8 cellular contexts compared by ENCODE assay signal in genomic region chr19:57321164-57321563, GRCh38. TPM values are rescaled to one million over a fixed set of nuclear protein-coding genes. Genes with fewer than 3 reads are reported as not detected.
DNase-seq lines count a peak whose midpoint lies in the region; ATAC-seq and TF ChIP-seq lines count a peak whose summit lies in the region.

No MANE protein-coding gene starts in this region.

- H3K4me1 ChIP-seq in IMR-90 (ENCODE audit: control insufficient read depth, insufficient read depth, low read length) (peaks cover 11% of the 10 kb centered on the region), mammary epithelial cell (ENCODE audit: insufficient read depth, low read length) (peaks cover 14% of the 10 kb centered on the region), muscle layer of duodenum (ENCODE audit: control insufficient read depth in 1 of 2, insufficient read depth in 2 of 2, low read length in 2 of 2) (peaks cover 12 to 14% of the 10 kb centered on the region in 2 donors)

- peaks cover 15% of the 10 kb centered on the region for H3K9me1 ChIP-seq in IMR-90 (ENCODE audit: insufficient read depth, low read length)

- H3K23ac ChIP-seq in IMR-90 (ENCODE audit: low read depth, low read length): peak overlapping the region; percentile 48

- H3K56ac ChIP-seq in IMR-90 (ENCODE audit: extremely low read depth, insufficient read depth, low read length): peak overlapping the region; percentile 76

- 0 out of 2 replicates have a peak, but pooled peaks cover 7% of the 10 kb centered on the region for H4K20me1 ChIP-seq in IMR-90 (ENCODE audit: insufficient read depth, low read length)
- no peaks in the 10 kb centered on the region for H4K20me1 ChIP-seq in mammary epithelial cell (ENCODE audit: insufficient read depth, low read length)

- peak overlapping the region; percentile 11 for H4K5ac ChIP-seq in IMR-90 (ENCODE audit: low read depth, low read length)

- H3K14ac ChIP-seq in IMR-90 (replicated peaks; ENCODE audit: low read depth, low read length): peak overlapping the region; percentile 74

- no peak overlapping the region for H2BK5ac ChIP-seq in IMR-90 (ENCODE audit: low read depth, low read length, poor library complexity, severe bottlenecking)

- dilution Hi-C loops in IMR-90 (cut with HindIII; ENCODE audit: low sequenced_read_pairs, unreplicated experiment): no loop called here
- dilution Hi-C loops in mammary epithelial cell (cut with HindIII; ENCODE audit: low sequenced_read_pairs): loop anchor here (10.0 kb wide), 1 partner anchor 154 kb away; the partner anchor contains the start of gene ZNF772

- H2BK20ac ChIP-seq in IMR-90 (ENCODE audit: low read depth, low read length): no peak overlapping the region

- CTCF ChIA-PET in IMR-90 (lab: Yijun Ruan, JAX): interaction anchor here (0.7 kb wide), 1 partner anchor 11 kb away, joined by 3 read pairs; no protein-coding TSS in a partner anchor
- CTCF ChIA-PET in mammary epithelial cell (lab: Charles Lee; ENCODE audit: low non-redundant PET): no interaction called here

- peaks cover 20% of the 10 kb centered on the region for H3K36me3 ChIP-seq in IMR-90 (ENCODE audit: control insufficient read depth, insufficient read depth, low read length)
- H3K36me3 ChIP-seq in mammary epithelial cell (ENCODE audit: insufficient read depth, low read length): peaks cover 9% of the 10 kb centered on the region
- H3K36me3 ChIP-seq in muscle layer of duodenum (ENCODE audit: control insufficient read depth in 1 of 2, insufficient read depth in 2 of 2, low read length in 2 of 2): peaks cover 18 to 29% of the 10 kb centered on the region in 2 donors

- POLR2A ChIA-PET in IMR-90 (lab: Charles Lee; ENCODE audit: unreplicated experiment): no interaction called here

- no peak overlapping the region for H2BK120ac ChIP-seq in IMR-90 (ENCODE audit: low read depth, low read length)

- H3K79me1 ChIP-seq in IMR-90 (ENCODE audit: low read depth in 1 of 2, low read length in 2 of 2): peaks cover 16 to 49% of the 10 kb centered on the region in 2 experiments

- peak overlapping the region; percentile 68 to 88; a peak in 2 of 4 replicates for H4K8ac ChIP-seq in IMR-90 (ENCODE audit: low read depth in 2 of 2, low read length in 2 of 2)

- peak overlapping the region; percentile 87 for H2AK5ac ChIP-seq in IMR-90 (ENCODE audit: low read depth, low read length)

- ATAC-seq in IMR-90 (ENCODE audit: low read depth): no peak

- peak overlapping the region; percentile 87 for H3K4me3 ChIP-seq in AG10803 (ENCODE audit: low read length)
- H3K4me3 ChIP-seq in IMR-90 (ENCODE audit: insufficient read depth, low read depth, low read length): peak overlapping the region; percentile 78
- peak overlapping the region; percentile 81 to 96 (median 90) for H3K4me3 ChIP-seq in mammary epithelial cell (replicated peaks in 1 of 3; ENCODE audit: insufficient read depth in 1 of 3, low read depth in 2 of 3, low read length in 3 of 3)
- peak overlapping the region; percentile 82 to 89 for H3K4me3 ChIP-seq in muscle layer of duodenum (ENCODE audit: low read depth in 1 of 2, low read length in 2 of 2)

- peaks cover 8% of the 10 kb centered on the region for H3K27me3 ChIP-seq in IMR-90 (ENCODE audit: control insufficient read depth, insufficient read depth, low read length)
- no peaks in the 10 kb centered on the region for H3K27me3 ChIP-seq in mammary epithelial cell (ENCODE audit: insufficient read depth, low read length)
- no peaks in the 10 kb centered on the region for H3K27me3 ChIP-seq in muscle layer of duodenum (ENCODE audit: low read depth, low read length)

- H3K4me2 ChIP-seq in IMR-90 (ENCODE audit: low read depth, low read length) (peak overlapping the region; percentile 95), mammary epithelial cell (ENCODE audit: insufficient read depth, low read depth, low read length) (peak overlapping the region; percentile 91)

- in situ Hi-C loops in IMR-90 (cut with MboI; ENCODE audit: low sequenced_read_pairs) (no loop called here), mammary epithelial cell (cut with MboI; ENCODE audit: low sequenced_read_pairs in 2 of 2) (no loop called here)

- WGBS in IMR-90 (ENCODE audit: extremely low coverage in 2 of 2, insufficient read length in 1 of 2), 2 experiments: 41% methylated on average over 5 of the region's 8 CpGs; no CpG with 5 or more reads in 1 of the 2 experiments
- WGBS in mammary epithelial cell (ENCODE audit: low coverage, missing lambda C conversion rate): 2% methylated on average over 8 of the region's 8 CpGs

- no peak for TF ChIP-seq CTCF in AG10803 (conservative IDR thresholded peaks at IDR 0.05; ENCODE audit: low read length)
- TF ChIP-seq CTCF in IMR-90 (conservative IDR thresholded peaks at IDR 0.05; ENCODE audit: low read depth, low read length): no peak
- TF ChIP-seq CTCF in mammary epithelial cell (conservative IDR thresholded peaks at IDR 0.05 in 1 of 2, IDR thresholded peaks at IDR 0.05 in 1 of 2; ENCODE audit: extremely low read depth in 1 of 2, insufficient read depth in 1 of 2, low read depth in 1 of 2, low read length in 2 of 2): no peak

- H3K9me3 ChIP-seq in IMR-90 (ENCODE audit: control insufficient read depth, insufficient read depth, low read length) (no peaks in the 10 kb centered on the region), mammary epithelial cell (replicated peaks; ENCODE audit: insufficient read depth, low read length) (no peaks in the 10 kb centered on the region), muscle layer of duodenum (ENCODE audit: control insufficient read depth in 1 of 2, low read length in 2 of 2) (peaks cover 9 to 33% of the 10 kb centered on the region in 2 donors)

- BruUV-seq in IMR-90 (replicated peaks; lab: Mats Ljungman, UMichigan) (TSS peak; percentile 57), mammary epithelial cell (replicated peaks; lab: Mats Ljungman, UMichigan) (no TSS peak)

- no peak overlapping the region for H4K91ac ChIP-seq in IMR-90 (ENCODE audit: insufficient read depth, low read depth, low read length)

- intact Hi-C loops in IMR-90 (cut with micrococcal nuclease): no loop called here
- intact Hi-C loops in mammary epithelial cell (cut with micrococcal nuclease): loop anchor here (2.0 kb wide), 2 partner anchors 40 to 42 kb away; partner anchors contain the start of genes TRAPPC2B, ZNF460 and ZNF547

- H2AFZ ChIP-seq in IMR-90 (replicated peaks; ENCODE audit: low read length, poor library complexity) (peak overlapping the region; percentile 99), mammary epithelial cell (ENCODE audit: low read depth, low read length) (peak overlapping the region; percentile 96)

- H3K27ac ChIP-seq in IMR-90 (ENCODE audit: insufficient read depth, low read length): peak overlapping the region; percentile 58
- H3K27ac ChIP-seq in mammary epithelial cell (ENCODE audit: insufficient read depth, low read depth, low read length): peak overlapping the region; percentile 72
- H3K27ac ChIP-seq in muscle layer of duodenum (ENCODE audit: low read length): peak overlapping the region; percentile 69

- no peak overlapping the region for H2BK15ac ChIP-seq in IMR-90 (ENCODE audit: low read depth, low read length)

- H3K18ac ChIP-seq in IMR-90 (ENCODE audit: low read depth, low read length): no peak overlapping the region

- peaks cover 39% of the 10 kb centered on the region for H3K79me2 ChIP-seq in mammary epithelial cell (ENCODE audit: insufficient read depth, low read length)

- no peak for TF ChIP-seq RAD21 in IMR-90 (IDR thresholded peaks at IDR 0.05; ENCODE audit: low read length)

- no peak for TF ChIP-seq POLR2A in IMR-90 (IDR thresholded peaks at IDR 0.05; ENCODE audit: low read depth, low read length)

- H3K4ac ChIP-seq in IMR-90 (ENCODE audit: low read depth, low read length): peak overlapping the region; percentile 58

- H3K9ac ChIP-seq in IMR-90 (ENCODE audit: low read depth, low read length) (peak overlapping the region; percentile 80), mammary epithelial cell (ENCODE audit: insufficient read depth, low read length) (peak overlapping the region; percentile 81)

- DNase-seq in AG10803 (ENCODE audit: low read depth) (no peak), IMR-90 (no peak), mammary epithelial cell (no peak), NCI-H2171 treated with DMSO at 0.1 percent for 48 hours (lab: John Stamatoyannopoulos, UW) (no peak), OCI-M2 (lab: John Stamatoyannopoulos, UW; ENCODE audit: unreplicated experiment) (no peak), NCI-H526 (lab: John Stamatoyannopoulos, UW) (no peak), NOMO-1 treated with dmso at 0.1 percent for 144 hours (lab: John Stamatoyannopoulos, UW; ENCODE audit: unreplicated experiment) (no peak)

- peak overlapping the region; percentile 95 for H2AK9ac ChIP-seq in IMR-90 (replicated peaks; ENCODE audit: low read depth, low read length, poor library complexity)

RNA-seq across cellular contexts. Expression of gene ZNF543, which starts 0.9 kb away (rescaled TPM):
- total RNA-seq in IMR-90 (2012; rRNA removed): 8.3 and 9.0 TPM in 2 replicates
- polyA plus RNA-seq in IMR-90 (2012; rRNA removed): 0.92 and 1.8 TPM in 2 replicates
- 0.51 and 0.57 TPM in 2 replicates for polyA plus RNA-seq in IMR-90 (2012; cell fraction: cytosol; rRNA removed)
- 0.27 and 0.71 TPM in 2 replicates for polyA plus RNA-seq in IMR-90 (2012; cell fraction: nucleus; rRNA removed; ENCODE audit: low replicate concordance)
- total RNA-seq in mammary epithelial cell: 10 to 100 TPM in 1 of 2 donors, 1 to 10 TPM in 1; 7.4 to 15.2 TPM
- polyA plus RNA-seq in mammary epithelial cell: 2.0 TPM
- polyA minus RNA-seq in mammary epithelial cell: 2.2 TPM

RNA-seq across cellular contexts. Expression of gene ZNF304, which starts 29.9 kb away (rescaled TPM):
- 11.9 and 16.1 TPM in 2 replicates for total RNA-seq in IMR-90 (2012; rRNA removed)
- 2.9 and 3.9 TPM in 2 replicates for polyA plus RNA-seq in IMR-90 (2012; rRNA removed)
- 1.1 and 1.5 TPM in 2 replicates for polyA plus RNA-seq in IMR-90 (2012; cell fraction: cytosol; rRNA removed)
- polyA plus RNA-seq in IMR-90 (2012; cell fraction: nucleus; rRNA removed; ENCODE audit: low replicate concordance): 1.6 and 7.9 TPM in 2 replicates
- total RNA-seq in mammary epithelial cell: 10 to 100 TPM in 1 of 2 donors, 1 to 10 TPM in 1; 8.0 to 16.5 TPM
- polyA plus RNA-seq in mammary epithelial cell: 5.5 TPM
- 8.2 TPM for polyA minus RNA-seq in mammary epithelial cell

RNA-seq across cellular contexts. Expression of gene ZNF460, which starts 40.9 kb away (rescaled TPM):
- total RNA-seq in IMR-90 (2012; rRNA removed): 41.9 and 55.2 TPM in 2 replicates
- polyA plus RNA-seq in IMR-90 (2012; rRNA removed): 3.2 and 3.6 TPM in 2 replicates
- polyA plus RNA-seq in IMR-90 (2012; cell fraction: cytosol; rRNA removed): 0.82 and 1.1 TPM in 2 replicates
- polyA plus RNA-seq in IMR-90 (2012; cell fraction: nucleus; rRNA removed; ENCODE audit: low replicate concordance): 2.3 and 6.0 TPM in 2 replicates
- total RNA-seq in mammary epithelial cell: 100 to 1,000 TPM in 1 of 2 donors, 10 to 100 TPM in 1; 75.0 to 158 TPM
- 15.2 TPM for polyA plus RNA-seq in mammary epithelial cell
- 118 TPM for polyA minus RNA-seq in mammary epithelial cell

RNA-seq across cellular contexts. Expression of gene TRAPPC2B, which starts 42.2 kb away (rescaled TPM):
- total RNA-seq in IMR-90 (2012; rRNA removed): 14.4 and 20.4 TPM in 2 replicates
- polyA plus RNA-seq in IMR-90 (2012; rRNA removed): 11.0 and 14.9 TPM in 2 replicates
- 19.6 and 30.3 TPM in 2 replicates for polyA plus RNA-seq in IMR-90 (2012; cell fraction: cytosol; rRNA removed)
- polyA plus RNA-seq in IMR-90 (2012; cell fraction: nucleus; rRNA removed; ENCODE audit: low replicate concordance): 7.3 and 10.8 TPM in 2 replicates
- total RNA-seq in mammary epithelial cell: 1 to 10 TPM; 4.9 to 9.3 TPM
- 16.3 TPM for polyA plus RNA-seq in mammary epithelial cell
- polyA minus RNA-seq in mammary epithelial cell: not detected

RNA-seq across cellular contexts. Expression of gene ZNF547, which starts 42.2 kb away (rescaled TPM):
- 4.4 and 5.6 TPM in 2 replicates for total RNA-seq in IMR-90 (2012; rRNA removed)
- polyA plus RNA-seq in IMR-90 (2012; rRNA removed): 1.4 and 2.1 TPM in 2 replicates
- 0.87 and 1.9 TPM in 2 replicates for polyA plus RNA-seq in IMR-90 (2012; cell fraction: cytosol; rRNA removed)
- 2.4 and 5.6 TPM in 2 replicates for polyA plus RNA-seq in IMR-90 (2012; cell fraction: nucleus; rRNA removed; ENCODE audit: low replicate concordance)
- total RNA-seq in mammary epithelial cell: 1 to 10 TPM; 2.3 to 4.3 TPM
- polyA plus RNA-seq in mammary epithelial cell: 1.8 TPM
- 2.9 TPM for polyA minus RNA-seq in mammary epithelial cell
